In genomic region chr17:76784926-76785325, GRCh38 we compare ENCODE assay signal across 19 cellular contexts.
"Had no signal": no experiment of that assay in that cellular context is flagged by ENCODE, and none has a peak within 500 bp of the region (broad histone marks: within the 10 kb centered on the region; RNA-seq: fewer than 3 reads in every experiment).

No MANE protein-coding gene starts in this region.

- ATAC-seq: naive thymus-derived CD4-positive, alpha-beta T cell; sciatic nerve; stimulated activated naive B cell treated with anti-CD40 and anti-IgM and Interleukin-4, amounts not matched to agents 10 μg/mL and 1 μg/mL and 100 μg/mL, for 72 hours; stimulated activated naive CD8-positive, alpha-beta T cell treated with anti-CD3 and anti-CD28 coated beads, Interleukin-15, amount 100 ng/mL, for 72 hours; upper lobe of right lung had no signal

- H3K4me1 ChIP-seq: prostate gland, right atrium auricular region, suprapubic skin, transverse colon, upper lobe of right lung, uterus had no signal

- H3K36me3 ChIP-seq: prostate gland, transverse colon, uterus had no signal

- H3K9me3 ChIP-seq: esophagus squamous epithelium, prostate gland, right atrium auricular region, suprapubic skin, transverse colon, upper lobe of right lung, uterus had no signal

- DNase-seq: effector CD8-positive, alpha-beta T cell; endodermal cell; esophagus squamous epithelium; head of caudate nucleus; mesendoderm; midbrain; naive thymus-derived CD4-positive, alpha-beta T cell; nucleus accumbens; stimulated activated CD4-positive, alpha-beta T cell treated with anti-CD3 and anti-CD28 coated beads, Interleukin-2, amount 100 ng/mL, for 48 hours; stimulated activated naive B cell treated with anti-CD40 and anti-IgM and Interleukin-4, amounts not matched to agents 10 μg/mL and 1 μg/mL and 100 μg/mL, for 72 hours; stimulated activated naive CD8-positive, alpha-beta T cell treated with anti-CD3 and anti-CD28 coated beads, Interleukin-15, amount 100 ng/mL, for 72 hours; transverse colon; upper lobe of right lung; uterus had no signal

- H3K27me3 ChIP-seq: esophagus squamous epithelium, right atrium auricular region, suprapubic skin, transverse colon, upper lobe of right lung, uterus had no signal

- H3K27ac ChIP-seq: esophagus squamous epithelium, prostate gland, right atrium auricular region, suprapubic skin, transverse colon, upper lobe of right lung, uterus had no signal

- H3K4me3 ChIP-seq: esophagus squamous epithelium, lung, prostate gland, right atrium auricular region, suprapubic skin, transverse colon, upper lobe of right lung, uterus had no signal
